13 cellular contexts compared by ENCODE assay signal in the genomic region with DNA sequence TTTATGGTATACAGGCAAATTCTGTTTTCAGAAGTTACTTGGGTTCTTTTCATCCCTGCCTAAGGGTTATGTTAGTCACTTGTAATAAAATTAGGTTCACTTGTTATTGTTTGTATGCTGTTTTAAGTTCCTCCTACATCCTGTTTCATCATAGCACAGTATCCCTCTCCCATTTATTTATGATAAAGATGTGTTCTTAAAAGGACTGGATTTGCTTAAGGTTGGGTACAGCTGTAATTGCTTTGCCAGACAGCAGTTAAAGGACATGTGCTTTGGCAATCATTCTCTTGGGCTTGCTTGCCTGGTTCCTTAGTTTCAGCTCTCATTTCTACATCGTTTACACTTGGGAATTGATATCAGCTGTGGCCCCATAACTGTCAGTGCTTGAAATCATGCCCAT. TPM values are rescaled to one million over a fixed set of nuclear protein-coding genes. Genes with fewer than 3 reads are reported as not detected.
DNase-seq lines count a peak whose midpoint lies in the region; ATAC-seq and TF ChIP-seq lines count a peak whose summit lies in the region.
"Had no signal": no experiment of that assay in that cellular context is flagged by ENCODE, and none has a peak within 500 bp of the region (broad histone marks: within the 10 kb centered on the region; RNA-seq: fewer than 3 reads in every experiment).

No MANE protein-coding gene starts in this region.

- TF ChIP-seq CTCF in IMR-90 (conservative IDR thresholded peaks at IDR 0.05; ENCODE audit: low read depth, low read length) (no peak), mammary epithelial cell (conservative IDR thresholded peaks at IDR 0.05 in 1 of 2, IDR thresholded peaks at IDR 0.05 in 1 of 2; ENCODE audit: extremely low read depth in 1 of 2, insufficient read depth in 1 of 2, low read depth in 1 of 2, low read length in 2 of 2) (no peak), osteoblast (IDR thresholded peaks at IDR 0.05; ENCODE audit: extremely low read depth, low read depth, low read length) (no peak), mesothelial cell of epicardium (IDR thresholded peaks at IDR 0.05; ENCODE audit: unreplicated experiment) (no peak)

- H3K4me2 ChIP-seq in IMR-90 (ENCODE audit: low read depth, low read length) (peak overlapping the region; percentile 59), mammary epithelial cell (ENCODE audit: insufficient read depth, low read depth, low read length) (no peak overlapping the region), osteoblast (ENCODE audit: insufficient read depth, low read length) (peak overlapping the region; percentile 46)

- BruUV-seq in IMR-90 (replicated peaks; lab: Mats Ljungman, UMichigan) (no TSS peak), mammary epithelial cell (replicated peaks; lab: Mats Ljungman, UMichigan) (no TSS peak)

- H3K9ac ChIP-seq in IMR-90 (ENCODE audit: low read depth, low read length) (no peak overlapping the region), mammary epithelial cell (ENCODE audit: insufficient read depth, low read length) (no peak overlapping the region)

- H3K27ac Mint-ChIP-seq in mesothelial cell of epicardium = no peak overlapping the region
- H3K27ac Mint-ChIP-seq: activated naive CD4-positive, alpha-beta T cell treated with anti-CD3 and anti-CD28 coated beads for 36 hours; B cell; progenitor cell of endocrine pancreas had no signal

- H3K9me3 ChIP-seq in IMR-90 (ENCODE audit: control insufficient read depth, insufficient read depth, low read length) (no peaks in the 10 kb centered on the region), mammary epithelial cell (replicated peaks; ENCODE audit: insufficient read depth, low read length) (no peaks in the 10 kb centered on the region), osteoblast (ENCODE audit: low read depth, low read length) (no peaks in the 10 kb centered on the region)

- no peak for TF ChIP-seq RAD21 in IMR-90 (IDR thresholded peaks at IDR 0.05; ENCODE audit: low read length)

- H3K18ac ChIP-seq in IMR-90 (ENCODE audit: low read depth, low read length) = peak overlapping the region; percentile 15; the same call in 1 of the 2 replicates

- peak overlapping the region; percentile 19; the same call in 1 of the 2 replicates for H3K4ac ChIP-seq in IMR-90 (ENCODE audit: low read depth, low read length)

- peak overlapping the region; percentile 6; the same call in 1 of the 2 replicates for H3K23ac ChIP-seq in IMR-90 (ENCODE audit: low read depth, low read length)

- ATAC-seq in IMR-90 (ENCODE audit: low read depth) (peak; percentile 50), GM19455 (IDR thresholded peaks at IDR 0.05; ENCODE audit: unreplicated experiment) (no peak)
- ATAC-seq: SK-N-SH treated with all-trans-retinoic acid at 6 μM for 48 hours had no signal

- H3K36me3 ChIP-seq in IMR-90 (ENCODE audit: control insufficient read depth, insufficient read depth, low read length) (no peaks in the 10 kb centered on the region), mammary epithelial cell (ENCODE audit: insufficient read depth, low read length) (no peaks in the 10 kb centered on the region), osteoblast (ENCODE audit: insufficient read depth, low read length) (no peaks in the 10 kb centered on the region)

- POLR2A ChIA-PET in IMR-90 (lab: Charles Lee; ENCODE audit: unreplicated experiment) = no interaction called here

- peaks cover 3 to 56% of the 10 kb centered on the region in 2 experiments; a peak in 3 of 4 replicates for H3K79me1 ChIP-seq in IMR-90 (ENCODE audit: low read depth in 1 of 2, low read length in 2 of 2)

- no peaks in the 10 kb centered on the region for H3K27me3 Mint-ChIP-seq in mesothelial cell of epicardium (ENCODE audit: low read depth)
- H3K27me3 Mint-ChIP-seq: B cell, progenitor cell of endocrine pancreas had no signal

- CTCF ChIA-PET in IMR-90 (lab: Yijun Ruan, JAX) = no interaction called here
- CTCF ChIA-PET in mammary epithelial cell (lab: Charles Lee; ENCODE audit: low non-redundant PET) = no interaction called here

- H4K20me1 ChIP-seq in IMR-90 (ENCODE audit: insufficient read depth, low read length) (peaks cover 25% of the 10 kb centered on the region), mammary epithelial cell (ENCODE audit: insufficient read depth, low read length) (no peaks in the 10 kb centered on the region), osteoblast (ENCODE audit: insufficient read depth, low read length) (peaks cover 68% of the 10 kb centered on the region)

- dilution Hi-C loops in IMR-90 (cut with HindIII; ENCODE audit: low sequenced_read_pairs, unreplicated experiment) (no loop called here), mammary epithelial cell (cut with HindIII; ENCODE audit: low sequenced_read_pairs) (no loop called here)

- peak overlapping the region; percentile 53 for H2BK5ac ChIP-seq in IMR-90 (ENCODE audit: low read depth, low read length, poor library complexity, severe bottlenecking)

- DNase-seq in NCI-H146 (lab: John Stamatoyannopoulos, UW) = peak; percentile 18
- no peak for DNase-seq in NCI-H146 treated with DMSO at 0.1 percent for 48 hours (lab: John Stamatoyannopoulos, UW; ENCODE audit: unreplicated experiment)
- DNase-seq in IMR-90 = peak; percentile 52
- DNase-seq in mammary epithelial cell = peak; percentile 29
- peak; percentile 11 for DNase-seq in osteoblast (ENCODE audit: insufficient read length, low spot score, missing footprints)
- no peak for DNase-seq in foreskin melanocyte
- no peak for DNase-seq in mesothelial cell of epicardium (ENCODE audit: low spot score in 2 of 2, unreplicated experiment in 2 of 2)
- DNase-seq: activated naive CD4-positive, alpha-beta T cell treated with anti-CD3 and anti-CD28 coated beads for 36 hours; hippocampal formation had no signal

- H3K9me3 Mint-ChIP-seq in mesothelial cell of epicardium = no peaks in the 10 kb centered on the region
- H3K9me3 Mint-ChIP-seq: activated naive CD4-positive, alpha-beta T cell treated with anti-CD3 and anti-CD28 coated beads for 36 hours had no signal

- no peak overlapping the region for H3K4me3 Mint-ChIP-seq in mesothelial cell of epicardium
- H3K4me3 Mint-ChIP-seq: activated naive CD4-positive, alpha-beta T cell treated with anti-CD3 and anti-CD28 coated beads for 36 hours; B cell had no signal

- peak overlapping the region; percentile 34; the same call in 1 of the 2 replicates for H3K14ac ChIP-seq in IMR-90 (replicated peaks; ENCODE audit: low read depth, low read length)

- no CpG with 5 or more reads among the region's 1 CpG for WGBS in IMR-90 (ENCODE audit: extremely low coverage in 2 of 2, insufficient read length in 1 of 2), 2 experiments
- WGBS in mammary epithelial cell (ENCODE audit: low coverage, missing lambda C conversion rate) = 100% methylated on average over 1 of the region's 1 CpG

- no peak overlapping the region for H4K91ac ChIP-seq in IMR-90 (ENCODE audit: insufficient read depth, low read depth, low read length)

- TF ChIP-seq POLR2A in IMR-90 (IDR thresholded peaks at IDR 0.05; ENCODE audit: low read depth, low read length) = no peak

- H2BK15ac ChIP-seq in IMR-90 (ENCODE audit: low read depth, low read length) = no peak overlapping the region

- in situ Hi-C loops in IMR-90 (cut with MboI; ENCODE audit: low sequenced_read_pairs) = no loop called here
- in situ Hi-C loops in mammary epithelial cell (cut with MboI; ENCODE audit: low sequenced_read_pairs in 2 of 2) = no loop called here

- peaks cover 3% of the 10 kb centered on the region for H3K4me1 ChIP-seq in IMR-90 (ENCODE audit: control insufficient read depth, insufficient read depth, low read length)
- H3K4me1 ChIP-seq in mammary epithelial cell (ENCODE audit: insufficient read depth, low read length) = peaks cover 10% of the 10 kb centered on the region
- H3K4me1 ChIP-seq in osteoblast (ENCODE audit: insufficient read depth, low read length) = peaks cover 21% of the 10 kb centered on the region

- H4K5ac ChIP-seq in IMR-90 (ENCODE audit: low read depth, low read length) = no peak overlapping the region

- peaks cover 92% of the 10 kb centered on the region for H3K79me2 ChIP-seq in mammary epithelial cell (ENCODE audit: insufficient read depth, low read length)
- H3K79me2 ChIP-seq in osteoblast (ENCODE audit: insufficient read depth, low read length) = peaks cover 94% of the 10 kb centered on the region

- no peak overlapping the region for H3K56ac ChIP-seq in IMR-90 (ENCODE audit: extremely low read depth, insufficient read depth, low read length)

- H2BK20ac ChIP-seq in IMR-90 (ENCODE audit: low read depth, low read length) = no peak overlapping the region

- no peaks in the 10 kb centered on the region for H3K27me3 ChIP-seq in IMR-90 (ENCODE audit: control insufficient read depth, insufficient read depth, low read length)
- no peaks in the 10 kb centered on the region for H3K27me3 ChIP-seq in mammary epithelial cell (ENCODE audit: insufficient read depth, low read length)
- no peaks in the 10 kb centered on the region for H3K27me3 ChIP-seq in osteoblast (ENCODE audit: insufficient read depth, low read length)

- H2AFZ ChIP-seq in IMR-90 (replicated peaks; ENCODE audit: low read length, poor library complexity) (no peak overlapping the region), mammary epithelial cell (ENCODE audit: low read depth, low read length) (no peak overlapping the region), osteoblast (ENCODE audit: low read length) (no peak overlapping the region)

- intact Hi-C loops in IMR-90 (cut with micrococcal nuclease) (no loop called here), mammary epithelial cell (cut with micrococcal nuclease) (loop anchor here (1.0 kb wide), 1 partner anchor 9 kb away; no protein-coding TSS in a partner anchor)

- H3K27ac ChIP-seq in IMR-90 (ENCODE audit: insufficient read depth, low read length) = no peak overlapping the region
- H3K27ac ChIP-seq in mammary epithelial cell (ENCODE audit: insufficient read depth, low read depth, low read length) = peak overlapping the region; percentile 23
- peak overlapping the region; percentile 44 for H3K27ac ChIP-seq in osteoblast (ENCODE audit: low read depth, low read length)

- H4K8ac ChIP-seq in IMR-90 (ENCODE audit: low read depth in 2 of 2, low read length in 2 of 2) = no peak overlapping the region

- H3K4me1 Mint-ChIP-seq in mesothelial cell of epicardium = no peaks in the 10 kb centered on the region

- H2BK120ac ChIP-seq in IMR-90 (ENCODE audit: low read depth, low read length) = peak overlapping the region; percentile 5; the same call in 1 of the 2 replicates

- no peak overlapping the region for H2AK9ac ChIP-seq in IMR-90 (replicated peaks; ENCODE audit: low read depth, low read length, poor library complexity)

- H3K9me1 ChIP-seq in IMR-90 (ENCODE audit: insufficient read depth, low read length) = peaks cover 7% of the 10 kb centered on the region; the same call in 1 of the 2 replicates

- H3K4me3 ChIP-seq in IMR-90 (ENCODE audit: insufficient read depth, low read depth, low read length) (no peak overlapping the region), mammary epithelial cell (replicated peaks in 1 of 3; ENCODE audit: insufficient read depth in 1 of 3, low read depth in 2 of 3, low read length in 3 of 3) (no peak overlapping the region), osteoblast (ENCODE audit: insufficient read depth, low read length) (no peak overlapping the region)

- H2AK5ac ChIP-seq in IMR-90 (ENCODE audit: low read depth, low read length) = no peak overlapping the region

- no peaks in the 10 kb centered on the region for H3K36me3 Mint-ChIP-seq in mesothelial cell of epicardium

RNA-seq across cellular contexts. Expression of gene ATP2C1, which starts 11.7 kb away (rescaled TPM):
- 41.4 and 78.9 TPM in 2 replicates for total RNA-seq in IMR-90 (2012; rRNA removed)
- polyA plus RNA-seq in IMR-90 (2012; rRNA removed) = 33.3 and 50.2 TPM in 2 replicates
- 7.9 and 11.3 TPM in 2 replicates for polyA plus RNA-seq in IMR-90 (2012; cell fraction: cytosol; rRNA removed)
- polyA plus RNA-seq in IMR-90 (2012; cell fraction: nucleus; rRNA removed; ENCODE audit: low replicate concordance) = 6.4 and 66.6 TPM in 2 replicates
- 100 to 1,000 TPM; 111 to 116 TPM for total RNA-seq in mammary epithelial cell
- polyA plus RNA-seq in mammary epithelial cell = 72.5 TPM
- 93.4 TPM for polyA minus RNA-seq in mammary epithelial cell
- total RNA-seq in osteoblast = 97.5 and 99.5 TPM in 2 replicates
- total RNA-seq in mesothelial cell of epicardium = 88.8 to 98.4 TPM (median 92.0 TPM) in 3 replicates

Comparison
In these comparisons a context has a peak if more than half of its experiments do, and no peak if none do; other contexts are left out.
1. DNase-seq: peak in NCI-H146 (single experiment), IMR-90 (single experiment), mammary epithelial cell (single experiment) and osteoblast (single experiment); none in NCI-H146 treated with DMSO at 0.1 percent for 48 hours (single experiment), foreskin melanocyte (single experiment) and mesothelial cell of epicardium (0 of 2).